In genomic region chr10:6347391-6347951, GRCh38 we compare ENCODE assay signal across 8 cellular contexts.
A peak's percentile ranks its signal among the peaks of the same experiment; 100 is the strongest.
DNase-seq lines count a peak whose midpoint lies in the region; ATAC-seq, FAIRE-seq and TF ChIP-seq lines count a peak whose summit lies in the region.

No MANE protein-coding gene starts in this region.

- no peak overlapping the region for H3K4me3 ChIP-seq in astrocyte (ENCODE audit: insufficient read depth, low read depth, low read length)

- H3K27ac ChIP-seq in astrocyte (ENCODE audit: low read depth, low read length): peak overlapping the region; percentile 40

- TF ChIP-seq CTCF in astrocyte (IDR thresholded peaks at IDR 0.05; ENCODE audit: insufficient read depth, low read depth, low read length): no peak

- peak overlapping the region; percentile 98 for H3K27ac Mint-ChIP-seq in T-helper 17 cell
- H3K27ac Mint-ChIP-seq in astrocyte (ENCODE audit: unreplicated experiment): no peak overlapping the region

- peak overlapping the region; percentile 55 for H3K4me2 ChIP-seq in astrocyte (ENCODE audit: low read length)

- H3K27me3 Mint-ChIP-seq in T-helper 17 cell (no peaks in the 10 kb centered on the region), astrocyte (ENCODE audit: low read depth, unreplicated experiment) (peaks cover 7% of the 10 kb centered on the region)

- H3K4me3 Mint-ChIP-seq in T-helper 17 cell (peak overlapping the region; percentile 83), astrocyte (ENCODE audit: unreplicated experiment) (no peak overlapping the region)

- H4K20me1 ChIP-seq in astrocyte (ENCODE audit: insufficient read depth, low read length): no peaks in the 10 kb centered on the region

- peak overlapping the region; percentile 9 for H3K9ac ChIP-seq in astrocyte (ENCODE audit: low read length)

- DNase-seq in GF-D8 (lab: John Stamatoyannopoulos, UW): peak; percentile 12
- peak; percentile 54 to 67 (median 56) for DNase-seq in T-helper 17 cell
- DNase-seq in astrocyte (ENCODE audit: low read depth): peak; percentile 31
- peak; percentile 33 to 66 (median 42) for DNase-seq in stimulated activated CD4-positive, alpha-beta T cell treated with anti-CD3 and anti-CD28 coated beads, Interleukin-12 subunit alpha, Interleukin-12 subunit beta, amount 100 ng/mL, for 48 hours (ENCODE audit: low read depth in 2 of 3, low spot score in 1 of 3)
- DNase-seq in NCI-H2029 (lab: John Stamatoyannopoulos, UW): no peak
- no peak for DNase-seq in left lobe of liver (ENCODE audit: low spot score)
- no peak for DNase-seq in NCI-H1436 (lab: John Stamatoyannopoulos, UW)

- H3K9me3 ChIP-seq in T-helper 17 cell (ENCODE audit: control insufficient read depth, low read length, poor library complexity, severe bottlenecking) (no peaks in the 10 kb centered on the region), astrocyte (ENCODE audit: insufficient read depth, low read depth, low read length) (no peaks in the 10 kb centered on the region)

- peak; percentile 45 for FAIRE-seq in astrocyte (lab: Jason Lieb, UNC)

- peak overlapping the region; percentile 43 for H2AFZ ChIP-seq in astrocyte (ENCODE audit: low read depth, low read length)

- H3K79me2 ChIP-seq in astrocyte (ENCODE audit: insufficient read depth, low read length): no peaks in the 10 kb centered on the region

- no peaks in the 10 kb centered on the region for H3K36me3 ChIP-seq in astrocyte (ENCODE audit: insufficient read depth, low read length)

- H3K27me3 ChIP-seq in astrocyte (ENCODE audit: insufficient read depth, low read length): no peaks in the 10 kb centered on the region

- H3K36me3 Mint-ChIP-seq in T-helper 17 cell (ENCODE audit: low read depth) (no peaks in the 10 kb centered on the region), astrocyte (ENCODE audit: low read depth, unreplicated experiment) (peaks cover 8% of the 10 kb centered on the region)

- H3K4me1 Mint-ChIP-seq in T-helper 17 cell: peaks cover 37% of the 10 kb centered on the region
- peaks cover 7% of the 10 kb centered on the region for H3K4me1 Mint-ChIP-seq in astrocyte (ENCODE audit: low read depth, unreplicated experiment)

- peaks cover 6% of the 10 kb centered on the region for H3K4me1 ChIP-seq in astrocyte (ENCODE audit: insufficient read depth, low read length)

- peak; percentile 29 for ATAC-seq in HG02852 (IDR thresholded peaks at IDR 0.05; ENCODE audit: unreplicated experiment)
- ATAC-seq in T-helper 17 cell: peak; percentile 77
- ATAC-seq in left lobe of liver: no peak

- peaks cover 13% of the 10 kb centered on the region for H3K9me3 Mint-ChIP-seq in astrocyte (ENCODE audit: unreplicated experiment)

Comparison
In these comparisons a context has a peak if more than half of its experiments do, and no peak if none do; other contexts are left out.
1. DNase-seq: peak in GF-D8 (single experiment), T-helper 17 cell (3 of 3), astrocyte (single experiment) and stimulated activated CD4-positive, alpha-beta T cell treated with anti-CD3 and anti-CD28 coated beads, Interleukin-12 subunit alpha, Interleukin-12 subunit beta, amount 100 ng/mL, for 48 hours (3 of 3); none in NCI-H2029 (single experiment), left lobe of liver (single experiment) and NCI-H1436 (single experiment).